Comparison of ENCODE assay signal across 8 cellular contexts in the genomic region with DNA sequence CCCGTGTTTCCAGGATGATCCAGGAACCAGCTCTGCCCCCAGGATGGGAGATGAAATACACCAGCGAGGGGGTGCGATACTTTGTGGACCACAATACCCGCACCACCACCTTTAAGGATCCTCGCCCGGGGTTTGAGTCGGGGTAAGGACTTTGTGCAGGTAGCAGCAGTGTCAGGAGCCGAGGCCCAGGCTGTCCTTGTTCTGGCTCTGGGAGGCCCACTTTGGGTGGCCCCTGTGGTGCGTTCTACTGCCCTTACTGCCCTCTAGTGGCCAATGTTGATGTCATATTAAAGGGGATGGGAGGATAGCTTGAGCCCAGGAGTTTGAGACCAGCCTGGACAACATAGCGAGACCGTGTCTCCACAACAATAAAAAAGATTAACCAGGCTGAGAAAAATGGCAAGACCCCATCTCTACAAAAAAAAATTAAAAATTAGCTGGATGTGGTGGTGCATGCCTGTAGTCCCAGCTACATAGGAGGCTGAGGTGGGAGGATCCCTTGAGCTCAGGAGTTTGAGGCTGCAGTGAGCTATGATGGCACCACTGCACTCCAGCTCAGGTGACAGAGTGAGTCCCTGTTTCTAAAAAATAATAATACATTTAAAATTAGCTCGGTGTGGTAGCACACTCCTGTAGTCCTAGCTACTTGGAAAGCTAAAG. TPM values are rescaled to one million over a fixed set of nuclear protein-coding genes. Genes with fewer than 3 reads are reported as not detected.
DNase-seq lines count a peak whose midpoint lies in the region; ATAC-seq and TF ChIP-seq lines count a peak whose summit lies in the region.

No MANE protein-coding gene starts in this region.

- no peaks in the 10 kb centered on the region; the same call in 1 of the 2 replicates for H3K27me3 Mint-ChIP-seq in H9 (ENCODE audit: low read depth)
- H3K27me3 Mint-ChIP-seq in activated T-helper 2 cell treated with anti-CD3 and anti-CD28 coated beads, Interferon-gamma antibody, Interleukin-2, Interleukin-4, amounts not matched to agents 10 μg/mL and 5 μg/mL and 100 μg/mL, durations not matched to agents 14 hours and 24 hours and 36 hours (ENCODE audit: low read depth), result no peaks in the 10 kb centered on the region

- no peak overlapping the region for H2BK120ac ChIP-seq in H9 (ENCODE audit: low read depth, low read length, poor library complexity, severe bottlenecking)

- TF ChIP-seq CTCF in H9 (conservative IDR thresholded peaks at IDR 0.05) (peak; percentile 81), PC-3 (conservative IDR thresholded peaks at IDR 0.05; ENCODE audit: low read depth, low read length) (peak; percentile 66), parathyroid adenoma (IDR thresholded peaks at IDR 0.05) (peak; percentile 69)

- H3K4ac ChIP-seq in H9 (ENCODE audit: low read depth, low read length), result no peak overlapping the region

- no peaks in the 10 kb centered on the region for H3K27me3 ChIP-seq in H9 (ENCODE audit: insufficient read depth, low read length)
- no peaks in the 10 kb centered on the region for H3K27me3 ChIP-seq in PC-3 (ENCODE audit: low read length)
- H3K27me3 ChIP-seq in parathyroid adenoma (ENCODE audit: control insufficient read depth, insufficient read depth, low read length), result no peaks in the 10 kb centered on the region

- no peaks in the 10 kb centered on the region for H3F3A ChIP-seq in PC-3 (ENCODE audit: low read length, unreplicated experiment)

- H3K23me2 ChIP-seq in H9 (ENCODE audit: insufficient read length, low read depth, low read length, poor library complexity, severe bottlenecking), result no peaks in the 10 kb centered on the region

- H3K4me2 ChIP-seq in H9 (ENCODE audit: insufficient read depth, insufficient read length, low read length) (no peak overlapping the region), PC-3 (ENCODE audit: low read length) (no peak overlapping the region), parathyroid adenoma (ENCODE audit: low read length) (no peak overlapping the region)

- H4K20me1 ChIP-seq in H9 (ENCODE audit: control insufficient read depth, insufficient read depth, insufficient read length) (no peaks in the 10 kb centered on the region), PC-3 (ENCODE audit: low read length) (no peaks in the 10 kb centered on the region)

- peaks cover 13 to 22% of the 10 kb centered on the region in 2 experiments for H3K4me1 Mint-ChIP-seq in H9
- H3K4me1 Mint-ChIP-seq in activated T-helper 2 cell treated with anti-CD3 and anti-CD28 coated beads, Interferon-gamma antibody, Interleukin-2, Interleukin-4, amounts not matched to agents 10 μg/mL and 5 μg/mL and 100 μg/mL, durations not matched to agents 14 hours and 24 hours and 36 hours (ENCODE audit: low read depth), result no peaks in the 10 kb centered on the region

- no peak overlapping the region for H2BK5ac ChIP-seq in H9 (ENCODE audit: insufficient read length, low read length)

- no peak overlapping the region for H3K23ac ChIP-seq in H9 (ENCODE audit: insufficient read length, low read depth, low read length)

- WGBS in H9 (ENCODE audit: extremely low coverage, insufficient read length, low lambda C conversion rate), result no CpG with 5 or more reads among the region's 12 CpGs

- H2BK20ac ChIP-seq in H9 (ENCODE audit: low read depth, low read length, poor library complexity, severe bottlenecking), result no peak overlapping the region

- no peaks in the 10 kb centered on the region for H3K79me1 ChIP-seq in H9 (ENCODE audit: insufficient read depth, low read depth, low read length, poor library complexity, severe bottlenecking)

- CTCF ChIA-PET in PC-3 (lab: Charles Lee), result interaction anchor here (0.6 to 1.5 kb wide), 4 partner anchors 82 to 138 kb away, joined by 3 to 7 read pairs (median 4); no protein-coding TSS in a partner anchor

- intact Hi-C loops in PC-3 (cut with micrococcal nuclease), result loop anchor here (1.0 kb wide), 1 partner anchor 134 kb away; no protein-coding TSS in a partner anchor
- intact Hi-C loops in activated T-helper 2 cell treated with anti-CD3 and anti-CD28 coated beads, Interferon-gamma antibody, Interleukin-2, Interleukin-4, amounts not matched to agents 10 μg/mL and 5 μg/mL and 100 μg/mL, durations not matched to agents 14 hours and 24 hours and 36 hours (cut with micrococcal nuclease), result loop anchor here (1.0 kb wide), 1 partner anchor 134 kb away; no protein-coding TSS in a partner anchor

- no peak overlapping the region for H3K56ac ChIP-seq in H9 (ENCODE audit: insufficient read length, low read depth, low read length)

- no peak overlapping the region for H3K27ac Mint-ChIP-seq in H9
- no peak overlapping the region for H3K27ac Mint-ChIP-seq in activated T-helper 2 cell treated with anti-CD3 and anti-CD28 coated beads, Interferon-gamma antibody, Interleukin-2, Interleukin-4, amounts not matched to agents 10 μg/mL and 5 μg/mL and 100 μg/mL, durations not matched to agents 14 hours and 24 hours and 36 hours

- no peak overlapping the region for H3K27ac ChIP-seq in H9 (ENCODE audit: insufficient read length, low read depth, low read length)
- no peak overlapping the region for H3K27ac ChIP-seq in PC-3 (ENCODE audit: low read length)
- H3K27ac ChIP-seq in parathyroid adenoma, result no peak overlapping the region

- H3T11ph ChIP-seq in H9 (ENCODE audit: low read length), result no peak overlapping the region

- no peak overlapping the region for H3K18ac ChIP-seq in H9 (ENCODE audit: insufficient read length, low read depth, low read length)

- no peaks in the 10 kb centered on the region for H3K79me2 ChIP-seq in H9 (ENCODE audit: insufficient read depth, low read length)
- no peaks in the 10 kb centered on the region for H3K79me2 ChIP-seq in PC-3 (ENCODE audit: low read length)
- H3K79me2 ChIP-seq in parathyroid adenoma, result no peaks in the 10 kb centered on the region

- no peak overlapping the region for H4K91ac ChIP-seq in H9 (ENCODE audit: insufficient read length, low read depth, low read length)

- no peak overlapping the region for H2BK15ac ChIP-seq in H9 (ENCODE audit: low read depth, low read length)

- H3K9me3 Mint-ChIP-seq in H9, result no peaks in the 10 kb centered on the region
- no peaks in the 10 kb centered on the region for H3K9me3 Mint-ChIP-seq in activated T-helper 2 cell treated with anti-CD3 and anti-CD28 coated beads, Interferon-gamma antibody, Interleukin-2, Interleukin-4, amounts not matched to agents 10 μg/mL and 5 μg/mL and 100 μg/mL, durations not matched to agents 14 hours and 24 hours and 36 hours

- ATAC-seq in PC-3 (peak; percentile 89), GM21423 (IDR thresholded peaks at IDR 0.05; ENCODE audit: unreplicated experiment) (no peak)

- no TSS peak for BruUV-seq in PC-3 (replicated peaks; lab: Mats Ljungman, UMichigan)

- DNase-seq in CMK (ENCODE audit: low read depth), result peak; percentile 43
- peak; percentile 79 for DNase-seq in H9
- peak; percentile 68 for DNase-seq in PC-3
- peak; percentile 19 for DNase-seq in activated T-helper 2 cell treated with anti-CD3 and anti-CD28 coated beads, Interferon-gamma antibody, Interleukin-2, Interleukin-4, amounts not matched to agents 10 μg/mL and 5 μg/mL and 100 μg/mL, durations not matched to agents 14 hours and 24 hours and 36 hours (ENCODE audit: low spot score)
- peak; percentile 69 for DNase-seq in globus pallidus (ENCODE audit: low spot score)
- no peak for DNase-seq in ureter (ENCODE audit: low spot score)

- peaks cover 3 to 47% (median 12%) of the 10 kb centered on the region in 3 experiments; a peak in 6 of 7 replicates for H3K36me3 Mint-ChIP-seq in H9 (ENCODE audit: insufficient read depth in 1 of 3, low read depth in 3 of 3)
- H3K36me3 Mint-ChIP-seq in activated T-helper 2 cell treated with anti-CD3 and anti-CD28 coated beads, Interferon-gamma antibody, Interleukin-2, Interleukin-4, amounts not matched to agents 10 μg/mL and 5 μg/mL and 100 μg/mL, durations not matched to agents 14 hours and 24 hours and 36 hours (ENCODE audit: low read depth), result peaks cover 15% of the 10 kb centered on the region

- H2AFZ ChIP-seq in H9 (ENCODE audit: low read length) (no peak overlapping the region), PC-3 (ENCODE audit: low read length) (no peak overlapping the region), parathyroid adenoma (no peak overlapping the region)

- H3K9ac ChIP-seq in H9 (ENCODE audit: extremely low read depth, insufficient read length, low read length) (no peak overlapping the region), PC-3 (ENCODE audit: low read length) (no peak overlapping the region), parathyroid adenoma (no peak overlapping the region)

- H3K9me3 ChIP-seq in H9 (ENCODE audit: control insufficient read depth, low read depth, low read length), result no peaks in the 10 kb centered on the region
- H3K9me3 ChIP-seq in PC-3 (ENCODE audit: low read length), result no peaks in the 10 kb centered on the region
- H3K9me3 ChIP-seq in parathyroid adenoma (ENCODE audit: control insufficient read depth, low read length), result no peaks in the 10 kb centered on the region

- H2AK5ac ChIP-seq in H9 (ENCODE audit: insufficient read length, low read length), result no peak overlapping the region

- no peak overlapping the region for H3K14ac ChIP-seq in H9 (ENCODE audit: insufficient read depth, low read length)

- H4K5ac ChIP-seq in H9 (ENCODE audit: insufficient read length, low read depth, low read length), result no peak overlapping the region

- H3K4me3 ChIP-seq in PC-3 (ENCODE audit: low read length) (no peak overlapping the region), parathyroid adenoma (ENCODE audit: low read depth, low read length) (no peak overlapping the region)

- H4K8ac ChIP-seq in H9 (replicated peaks; ENCODE audit: insufficient read length, low read depth, low read length), result no peak overlapping the region

- no peaks in the 10 kb centered on the region for H3K9me2 ChIP-seq in PC-3 (replicated peaks; ENCODE audit: low read length)

- H2BK12ac ChIP-seq in H9 (ENCODE audit: insufficient read length, low read depth, low read length), result no peak overlapping the region

- no peaks in the 10 kb centered on the region for H3K4me1 ChIP-seq in H9 (ENCODE audit: insufficient read depth, low read length)
- H3K4me1 ChIP-seq in PC-3 (ENCODE audit: insufficient read depth, low read length), result no peaks in the 10 kb centered on the region
- no peaks in the 10 kb centered on the region for H3K4me1 ChIP-seq in parathyroid adenoma

- H3K4me3 Mint-ChIP-seq in H9, result no peak overlapping the region
- H3K4me3 Mint-ChIP-seq in activated T-helper 2 cell treated with anti-CD3 and anti-CD28 coated beads, Interferon-gamma antibody, Interleukin-2, Interleukin-4, amounts not matched to agents 10 μg/mL and 5 μg/mL and 100 μg/mL, durations not matched to agents 14 hours and 24 hours and 36 hours (ENCODE audit: low read depth), result no peak overlapping the region

- no peaks in the 10 kb centered on the region for H3K36me3 ChIP-seq in PC-3 (ENCODE audit: low read depth, low read length)
- H3K36me3 ChIP-seq in parathyroid adenoma (ENCODE audit: control insufficient read depth, insufficient read depth, low read length), result no peaks in the 10 kb centered on the region

- POLR2A ChIA-PET in PC-3 (lab: Charles Lee; ENCODE audit: unreplicated experiment), result no interaction called here

RNA-seq across cellular contexts. Expression of a gene that starts 20.9 kb away (rescaled TPM):
- total RNA-seq in H9 (2021) (0.75 and 1.6 TPM in 2 replicates), PC-3 (2014; rRNA removed) (0.22 TPM in 1 of 2 replicates, not detected in the other), ureter (2.2 TPM)
- total RNA-seq in activated T-helper 2 cell treated with anti-CD3 and anti-CD28 coated beads, Interferon-gamma antibody, Interleukin-2, Interleukin-4, amounts not matched to agents 10 μg/mL and 5 μg/mL and 100 μg/mL, durations not matched to agents 14 hours and 24 hours and 36 hours, result 0.23 and 0.43 TPM in 2 replicates
